ENCODE assay signal across 9 cellular contexts in genomic region chr7:20777377-20778062, GRCh38. TPM values are rescaled to one million over a fixed set of nuclear protein-coding genes. Genes with fewer than 3 reads are reported as not detected.
DNase-seq lines count a peak whose midpoint lies in the region; ATAC-seq and TF ChIP-seq lines count a peak whose summit lies in the region.
"Had no signal": no experiment of that assay in that cellular context is flagged by ENCODE, and none has a peak within 500 bp of the region (broad histone marks: within the 10 kb centered on the region; RNA-seq: fewer than 3 reads in every experiment).

No MANE protein-coding gene starts in this region.

- no peaks in the 10 kb centered on the region for H3K36me3 ChIP-seq in Peyer's patch

- peak overlapping the region; percentile 79 for H3K27ac Mint-ChIP-seq in activated T-cell treated with anti-CD3 and anti-CD28 coated beads, Interleukin-2, amount 50 U/mL, for 72 hours
- H3K27ac Mint-ChIP-seq in dendritic cell treated with granulocyte-macrophage colony-stimulating factor and Interleukin-4, amounts not matched to agents 40 ng/mL and 50 ng/mL, for 4 days, result no peak overlapping the region
- peak overlapping the region; percentile 46 for H3K27ac Mint-ChIP-seq in progenitor cell of endocrine pancreas

- H3K27ac ChIP-seq in HL-60 (replicated peaks), result no peak overlapping the region
- no peak overlapping the region for H3K27ac ChIP-seq in Peyer's patch

- intact Hi-C loops in dendritic cell treated with granulocyte-macrophage colony-stimulating factor and Interleukin-4, amounts not matched to agents 40 ng/mL and 50 ng/mL, for 4 days (cut with micrococcal nuclease), result loop anchor here (2.0 to 5.0 kb wide), 3 partner anchors 475 to 1225 kb away; no protein-coding TSS in a partner anchor

- DNase-seq in activated T-cell treated with anti-CD3 and anti-CD28 coated beads, Interleukin-2, amount 50 U/mL, for 72 hours, result no peak
- no peak for DNase-seq in activated T-cell treated with anti-CD3 and anti-CD28 coated beads for 4 hours
- DNase-seq in HL-60 (ENCODE audit: low read depth in 1 of 2, low spot score in 1 of 2), result no peak
- DNase-seq in progenitor cell of endocrine pancreas (ENCODE audit: low spot score, unreplicated experiment), result no peak
- DNase-seq in GM10248 (ENCODE audit: extremely low spot score), result no peak
- no peak for DNase-seq in Peyer's patch

- no peaks in the 10 kb centered on the region for H3K9me3 ChIP-seq in Peyer's patch

- H3K4me1 Mint-ChIP-seq in activated T-cell treated with anti-CD3 and anti-CD28 coated beads, Interleukin-2, amount 50 U/mL, for 72 hours (ENCODE audit: low read depth), result peaks cover 15% of the 10 kb centered on the region
- H3K4me1 Mint-ChIP-seq in dendritic cell treated with granulocyte-macrophage colony-stimulating factor and Interleukin-4, amounts not matched to agents 40 ng/mL and 50 ng/mL, for 4 days (ENCODE audit: low read depth), result peaks cover 7% of the 10 kb centered on the region
- H3K4me1 Mint-ChIP-seq in progenitor cell of endocrine pancreas (ENCODE audit: low read depth), result peaks cover 6% of the 10 kb centered on the region

- CTCF ChIA-PET in GM10248 (lab: Yijun Ruan, JAX), result interaction anchor here (0.9 to 1.5 kb wide), 6 partner anchors 11 to 471 kb away, joined by 3 to 4 read pairs (median 3); no protein-coding TSS in a partner anchor

- no peak for ATAC-seq in activated T-cell treated with anti-CD3 and anti-CD28 coated beads, Interleukin-2, amount 50 U/mL, for 72 hours (replicated peaks in 1 of 2)
- ATAC-seq in HG03571 (IDR thresholded peaks at IDR 0.05; ENCODE audit: unreplicated experiment), result no peak

- H3K4me1 ChIP-seq in Peyer's patch, result peaks cover 0 to 10% (median 0%) of the 10 kb centered on the region in 4 donors

- peaks cover 1 to 13% of the 10 kb centered on the region in 2 donors for H3K36me3 Mint-ChIP-seq in activated T-cell treated with anti-CD3 and anti-CD28 coated beads, Interleukin-2, amount 50 U/mL, for 72 hours (ENCODE audit: insufficient read depth in 2 of 2)
- H3K36me3 Mint-ChIP-seq in dendritic cell treated with granulocyte-macrophage colony-stimulating factor and Interleukin-4, amounts not matched to agents 40 ng/mL and 50 ng/mL, for 4 days (ENCODE audit: low read depth), result no peaks in the 10 kb centered on the region
- no peaks in the 10 kb centered on the region for H3K36me3 Mint-ChIP-seq in progenitor cell of endocrine pancreas (ENCODE audit: insufficient read depth)

- H3K27me3 ChIP-seq in HL-60 (ENCODE audit: insufficient read depth, poor library complexity, severe bottlenecking) (peaks cover 52% of the 10 kb centered on the region), Peyer's patch (peaks cover 0 to 21% of the 10 kb centered on the region in 2 donors)

- peaks cover 78% of the 10 kb centered on the region for H3K27me3 Mint-ChIP-seq in activated T-cell treated with anti-CD3 and anti-CD28 coated beads, Interleukin-2, amount 50 U/mL, for 72 hours (ENCODE audit: low read depth)
- H3K27me3 Mint-ChIP-seq in dendritic cell treated with granulocyte-macrophage colony-stimulating factor and Interleukin-4, amounts not matched to agents 40 ng/mL and 50 ng/mL, for 4 days, result peaks cover 74% of the 10 kb centered on the region
- H3K27me3 Mint-ChIP-seq in progenitor cell of endocrine pancreas, result peaks cover 78% of the 10 kb centered on the region

- H3K4me3 ChIP-seq in HL-60 (replicated peaks; ENCODE audit: insufficient read depth, low read length) (peak overlapping the region; percentile 12; the same call in 1 of the 2 replicates), Peyer's patch (peak overlapping the region in 2 of 4 donors; percentile 33 to 57)

- TF ChIP-seq POLR2A in Peyer's patch (IDR thresholded peaks at IDR 0.05), result no peak

- H3K9me3 Mint-ChIP-seq in activated T-cell treated with anti-CD3 and anti-CD28 coated beads, Interleukin-2, amount 50 U/mL, for 72 hours, result no peaks in the 10 kb centered on the region
- no peaks in the 10 kb centered on the region for H3K9me3 Mint-ChIP-seq in dendritic cell treated with granulocyte-macrophage colony-stimulating factor and Interleukin-4, amounts not matched to agents 40 ng/mL and 50 ng/mL, for 4 days
- H3K9me3 Mint-ChIP-seq in progenitor cell of endocrine pancreas (ENCODE audit: low read depth), result no peaks in the 10 kb centered on the region

- TF ChIP-seq CTCF in HL-60 (IDR thresholded peaks at IDR 0.05; ENCODE audit: insufficient read depth, low read length), result no peak
- no peak for TF ChIP-seq CTCF in progenitor cell of endocrine pancreas (IDR thresholded peaks at IDR 0.05; ENCODE audit: unreplicated experiment)
- TF ChIP-seq CTCF in GM10248 (IDR thresholded peaks at IDR 0.05; ENCODE audit: control extremely low read depth, extremely low read depth, low read depth, missing control alignments), result no peak
- TF ChIP-seq CTCF in Peyer's patch (IDR thresholded peaks at IDR 0.05), result no peak

- POLR2A ChIA-PET in GM10248 (lab: Yijun Ruan, JAX), result no interaction called here

- H3K4me3 Mint-ChIP-seq in activated T-cell treated with anti-CD3 and anti-CD28 coated beads, Interleukin-2, amount 50 U/mL, for 72 hours, result peak overlapping the region; percentile 61 to 85
- H3K4me3 Mint-ChIP-seq in dendritic cell treated with granulocyte-macrophage colony-stimulating factor and Interleukin-4, amounts not matched to agents 40 ng/mL and 50 ng/mL, for 4 days, result peak overlapping the region; percentile 61
- peak overlapping the region; percentile 65 for H3K4me3 Mint-ChIP-seq in progenitor cell of endocrine pancreas (ENCODE audit: low read depth)

RNA-seq across cellular contexts. Expression of gene SP8, which starts 9.2 kb away (rescaled TPM):
- not detected for total RNA-seq in activated T-cell treated with anti-CD3 and anti-CD28 coated beads, Interleukin-2, amount 50 U/mL, for 72 hours
- total RNA-seq in progenitor cell of endocrine pancreas (1.1 and 2.1 TPM in 2 replicates), Peyer's patch (1 to 10 TPM in 3 of 4 donors, not detected in 1; 1.4 to 5.2 (median 3.6) TPM)
- total RNA-seq: pulmonary artery endothelial cell had no signal
